Comparison of ENCODE assay signal across 8 cellular contexts in genomic region chr6:36759177-36759757, GRCh38.
DNase-seq lines count a peak whose midpoint lies in the region; ATAC-seq and TF ChIP-seq lines count a peak whose summit lies in the region.

No MANE protein-coding gene starts in this region.

- peak overlapping the region in 21 of 59 donors; percentile 5 to 98 (median 93) for H3K27ac ChIP-seq in dorsolateral prefrontal cortex

- H3K9me3 Mint-ChIP-seq in activated CD4-positive, alpha-beta memory T cell treated with anti-CD3 and anti-CD28 coated beads, Interleukin-2, amount 10 ng/mL, durations not matched to agents 7 days and 5 days = no peaks in the 10 kb centered on the region
- H3K9me3 Mint-ChIP-seq in memory B cell = no peaks in the 10 kb centered on the region

- H3K27ac Mint-ChIP-seq in activated CD4-positive, alpha-beta memory T cell treated with anti-CD3 and anti-CD28 coated beads, Interleukin-2, amount 10 ng/mL, durations not matched to agents 7 days and 5 days = peak overlapping the region; percentile 55
- H3K27ac Mint-ChIP-seq in memory B cell = peak overlapping the region; percentile 96

- H3K4me3 ChIP-seq in dorsolateral prefrontal cortex = no peak overlapping the region

- peak; percentile 78 to 98 (median 95) for TF ChIP-seq CTCF in dorsolateral prefrontal cortex (IDR thresholded peaks at IDR 0.05 in 54 of 56, conservative IDR thresholded peaks at IDR 0.05 in 2 of 56; ENCODE audit: low read depth in 1 of 56, partially characterized antibody in 56 of 56)

- CTCF ChIA-PET in activated CD4-positive, alpha-beta memory T cell treated with anti-CD3 and anti-CD28 coated beads, Interleukin-2, amount 10 ng/mL, durations not matched to agents 7 days and 5 days (lab: Charles Lee) = interaction anchor here (0.6 to 10.7 kb wide), 41 partner anchors 10 to 1350 kb away, joined by 3 to 174 read pairs (median 5); partner anchors contain the start of gene CDKN1A

- H3K36me3 Mint-ChIP-seq in activated CD4-positive, alpha-beta memory T cell treated with anti-CD3 and anti-CD28 coated beads, Interleukin-2, amount 10 ng/mL, durations not matched to agents 7 days and 5 days (ENCODE audit: low read depth) = no peaks in the 10 kb centered on the region
- peaks cover 11% of the 10 kb centered on the region for H3K36me3 Mint-ChIP-seq in memory B cell

- intact Hi-C loops in dorsolateral prefrontal cortex (cut with DNase I) = loop anchor here (2.0 to 5.0 kb wide), 5 partner anchors 77 to 337 kb away; no protein-coding TSS in a partner anchor

- POLR2A ChIA-PET in activated CD4-positive, alpha-beta memory T cell treated with anti-CD3 and anti-CD28 coated beads, Interleukin-2, amount 10 ng/mL, durations not matched to agents 7 days and 5 days (lab: Charles Lee) = interaction anchor here (1.0 to 1.3 kb wide), 8 partner anchors 10 to 336 kb away, joined by 3 to 6 read pairs (median 4); partner anchors contain the start of gene CDKN1A

- H3K27me3 Mint-ChIP-seq in activated CD4-positive, alpha-beta memory T cell treated with anti-CD3 and anti-CD28 coated beads, Interleukin-2, amount 10 ng/mL, durations not matched to agents 7 days and 5 days = no peaks in the 10 kb centered on the region
- no peaks in the 10 kb centered on the region for H3K27me3 Mint-ChIP-seq in memory B cell

- no peak overlapping the region for H3K4me3 Mint-ChIP-seq in activated CD4-positive, alpha-beta memory T cell treated with anti-CD3 and anti-CD28 coated beads, Interleukin-2, amount 10 ng/mL, durations not matched to agents 7 days and 5 days
- peak overlapping the region; percentile 49 for H3K4me3 Mint-ChIP-seq in memory B cell

- H3K4me1 Mint-ChIP-seq in activated CD4-positive, alpha-beta memory T cell treated with anti-CD3 and anti-CD28 coated beads, Interleukin-2, amount 10 ng/mL, durations not matched to agents 7 days and 5 days = peaks cover 47% of the 10 kb centered on the region
- peaks cover 32% of the 10 kb centered on the region for H3K4me1 Mint-ChIP-seq in memory B cell

- ATAC-seq in HG03432 (IDR thresholded peaks at IDR 0.05; ENCODE audit: unreplicated experiment) (peak; percentile 43), memory B cell (ENCODE audit: low read depth) (peak; percentile 48), GM18861 (IDR thresholded peaks at IDR 0.05; ENCODE audit: unreplicated experiment) (no peak)

- no peaks in the 10 kb centered on the region for H3K27me3 ChIP-seq in dorsolateral prefrontal cortex

- DNase-seq in DMS153 treated with DMSO at 0.1 percent for 48 hours (lab: John Stamatoyannopoulos, UW; ENCODE audit: unreplicated experiment) = peak; percentile 11
- peak; percentile 68 for DNase-seq in NCI-H82 treated with DMSO at 0.1 percent for 48 hours (lab: John Stamatoyannopoulos, UW; ENCODE audit: unreplicated experiment)
- DNase-seq in activated CD4-positive, alpha-beta memory T cell treated with anti-CD3 and anti-CD28 coated beads, Interleukin-2, amount 10 ng/mL, durations not matched to agents 7 days and 5 days = peak; percentile 86
- DNase-seq in dorsolateral prefrontal cortex = peak; percentile 73 to 89 (median 82)
- peak; percentile 85 to 90 for DNase-seq in memory B cell (ENCODE audit: low spot score in 2 of 2)
- peak; percentile 79 for DNase-seq in stimulated activated CD8-positive, alpha-beta memory T cell treated with anti-CD3 and anti-CD28 coated beads, Interleukin-15, amount 100 ng/mL, for 24 hours (ENCODE audit: low read depth)

Comparison
In these comparisons a context has a peak if more than half of its experiments do, and no peak if none do; other contexts are left out.
1. DNase-seq: peak in every context shown above with its lines; median percentile 88 in memory B cell; 86 in activated CD4-positive, alpha-beta memory T cell treated with anti-CD3 and anti-CD28 coated beads, Interleukin-2, amount 10 ng/mL, durations not matched to agents 7 days and 5 days; 82 in dorsolateral prefrontal cortex; 79 in stimulated activated CD8-positive, alpha-beta memory T cell treated with anti-CD3 and anti-CD28 coated beads, Interleukin-15, amount 100 ng/mL, for 24 hours; 68 in NCI-H82 treated with DMSO at 0.1 percent for 48 hours; 11 in DMS153 treated with DMSO at 0.1 percent for 48 hours.